18 cellular contexts compared by ENCODE assay signal in the genomic region with DNA sequence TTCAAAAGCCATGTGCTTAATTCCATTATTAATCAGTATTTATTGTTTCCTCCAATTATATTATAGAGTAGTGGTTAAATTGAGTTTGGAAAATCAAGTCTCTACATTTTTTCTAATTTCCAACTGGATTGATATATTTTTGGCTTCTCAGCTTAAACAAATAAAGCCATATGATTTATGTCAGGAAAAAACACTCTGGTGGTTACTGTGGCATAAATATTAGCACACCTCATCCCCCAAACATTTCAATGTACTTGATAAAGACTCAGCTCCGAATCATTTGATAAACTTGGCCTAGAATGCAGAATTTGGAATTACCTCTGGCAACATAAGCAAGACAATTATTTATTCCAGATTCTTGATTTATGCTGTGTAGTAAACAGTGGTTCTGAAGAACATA.
"Had no signal": no experiment of that assay in that cellular context is flagged by ENCODE, and none has a peak within 500 bp of the region (broad histone marks: within the 10 kb centered on the region; RNA-seq: fewer than 3 reads in every experiment).

No MANE protein-coding gene starts in this region.

- H3K4me3 ChIP-seq: adrenal gland, heart right ventricle, psoas muscle, right lobe of liver, transverse colon had no signal

- ATAC-seq: activated CD4-positive, alpha-beta T cell treated with anti-CD3 and anti-CD28 coated beads for 36 hours; heart right ventricle; left lobe of liver; natural killer cell treated with Interleukin-12 subunit alpha and Interleukin-12 subunit beta and Interleukin-15 and Interleukin-18, amount 100 ng/mL, for 72 hours; psoas muscle; right lobe of liver; stimulated activated naive B cell treated with anti-CD40 and anti-IgM and Interleukin-4, amounts not matched to agents 10 μg/mL and 1 μg/mL and 100 μg/mL, for 72 hours had no signal

- DNase-seq: activated CD4-positive, alpha-beta T cell treated with anti-CD3 and anti-CD28 coated beads for 36 hours; activated naive CD4-positive, alpha-beta T cell treated with anti-CD3 and anti-CD28 coated beads for 36 hours; adrenal gland; endodermal cell; erythroblast; heart right ventricle; islet precursor cell; mammary epithelial cell; occipital lobe; psoas muscle; right lobe of liver; stimulated activated CD4-positive, alpha-beta T cell treated with anti-CD3 and anti-CD28 coated beads, Interleukin-2, amount 100 ng/mL, for 24 hours; stimulated activated naive B cell treated with anti-CD40 and anti-IgM and Interleukin-4, amounts not matched to agents 10 μg/mL and 1 μg/mL and 100 μg/mL, for 72 hours; T1000; transverse colon; WERI-Rb-1 had no signal
